In the genomic region with DNA sequence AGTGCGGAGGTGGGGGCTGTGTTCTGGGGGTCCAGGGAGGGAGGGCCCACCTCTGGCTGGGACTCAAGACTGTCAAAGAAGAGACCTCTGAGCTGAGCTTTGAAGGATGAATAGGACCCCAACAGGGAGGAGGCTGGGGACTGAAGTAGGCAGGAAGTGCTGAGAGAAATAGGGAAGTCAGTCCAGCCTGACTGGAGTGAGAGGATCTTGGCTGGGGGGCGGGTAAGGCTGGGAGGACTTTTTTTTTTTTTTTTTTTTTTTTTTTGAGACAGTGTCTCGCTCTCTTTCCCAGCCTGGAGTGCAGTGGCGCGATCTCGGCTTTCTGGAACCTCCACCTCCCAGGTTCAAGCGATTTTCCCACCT, we compare ENCODE assay signal across 1 cellular context.
TF ChIP-seq lines count a peak whose summit lies in the region.

No MANE protein-coding gene starts in this region.

TF ChIP-seq in GM12878, 131 proteins besides CTCF, POLR2A, EP300 and RAD21:
- TF ChIP-seq ESRRA (IDR thresholded peaks at IDR 0.05; ENCODE audit: low read length), result no peak
- peak; percentile 53; the same call in 1 of the 2 replicates for TF ChIP-seq SPI1 (IDR thresholded peaks at IDR 0.05; ENCODE audit: borderline replicate concordance, insufficient read depth, low read depth, low read length)
- no peak for TF ChIP-seq TCF12 (IDR thresholded peaks at IDR 0.05; ENCODE audit: low read depth, low read length)
